ENCODE assay signal across 11 cellular contexts in the genomic region with DNA sequence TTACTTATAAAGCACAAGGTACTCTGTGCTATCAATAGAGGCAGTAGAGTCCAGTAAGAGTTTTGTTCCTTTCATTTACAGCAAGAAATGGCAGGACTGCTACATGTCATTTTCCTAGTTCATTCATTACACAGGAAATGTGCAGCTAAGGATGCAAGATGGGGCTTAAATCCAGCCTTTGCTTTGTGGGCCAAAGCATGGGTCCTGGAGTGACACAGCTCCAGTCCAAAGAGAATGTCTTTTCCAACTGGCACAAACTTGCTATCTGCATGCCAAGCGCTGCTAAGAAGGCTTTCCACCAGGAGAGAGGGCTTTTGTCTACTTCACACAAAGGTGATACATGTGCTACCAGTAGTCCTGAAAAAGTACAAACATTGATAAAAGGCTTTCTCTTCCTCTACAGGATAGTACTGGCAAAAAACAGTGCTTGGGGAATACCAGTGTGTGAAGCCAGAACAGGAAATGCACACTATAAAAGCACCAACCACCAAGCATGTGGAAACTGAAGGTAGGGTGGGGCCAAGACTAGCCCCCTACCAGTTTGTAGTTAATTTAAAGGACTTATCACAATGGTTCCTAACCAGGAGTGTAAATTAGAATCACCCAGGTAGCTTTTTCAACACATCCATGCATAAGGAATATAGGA.
DNase-seq lines count a peak whose midpoint lies in the region; ATAC-seq and TF ChIP-seq lines count a peak whose summit lies in the region.
"Had no signal": no experiment of that assay in that cellular context is flagged by ENCODE, and none has a peak within 500 bp of the region (broad histone marks: within the 10 kb centered on the region; RNA-seq: fewer than 3 reads in every experiment).

No MANE protein-coding gene starts in this region.

- peaks cover 11% of the 10 kb centered on the region for H3K36me3 Mint-ChIP-seq in activated T-helper 1 cell treated with anti-CD3 and anti-CD28 coated beads, Interleukin-12 subunit alpha, Interleukin-12 subunit beta, Interleukin-2, Interleukin-4 antibody, amounts not matched to agents 30 ng/mL and 10 ng/mL and 1 ng/mL, durations not matched to agents 14 hours and 24 hours and 36 hours (ENCODE audit: low read depth)
- peaks cover 0 to 32% (median 3%) of the 10 kb centered on the region in 3 donors for H3K36me3 Mint-ChIP-seq in naive thymus-derived CD8-positive, alpha-beta T cell

- DNase-seq in DMS53 (lab: John Stamatoyannopoulos, UW) (peak; percentile 10), DMS53 treated with DMSO at 0.1 percent for 48 hours (lab: John Stamatoyannopoulos, UW; ENCODE audit: unreplicated experiment) (no peak), BE2C (no peak), DMS79 treated with DMSO at 0.1 percent for 48 hours (lab: John Stamatoyannopoulos, UW) (no peak), HuH-7.5 (ENCODE audit: low spot score) (no peak)
- DNase-seq in activated T-helper 1 cell treated with anti-CD3 and anti-CD28 coated beads, Interleukin-12 subunit alpha, Interleukin-12 subunit beta, Interleukin-2, Interleukin-4 antibody, amounts not matched to agents 30 ng/mL and 10 ng/mL and 1 ng/mL, durations not matched to agents 14 hours and 24 hours and 36 hours (ENCODE audit: low spot score) = no peak
- DNase-seq in naive thymus-derived CD8-positive, alpha-beta T cell = no peak
- DNase-seq: NCI-H1436 treated with DMSO at 0.1 percent for 48 hours, SHP77 treated with DMSO at 0.1 percent for 48 hours had no signal

- no peaks in the 10 kb centered on the region for H3K9me3 Mint-ChIP-seq in activated T-helper 1 cell treated with anti-CD3 and anti-CD28 coated beads, Interleukin-12 subunit alpha, Interleukin-12 subunit beta, Interleukin-2, Interleukin-4 antibody, amounts not matched to agents 30 ng/mL and 10 ng/mL and 1 ng/mL, durations not matched to agents 14 hours and 24 hours and 36 hours
- H3K9me3 Mint-ChIP-seq in naive thymus-derived CD8-positive, alpha-beta T cell = no peaks in the 10 kb centered on the region
- H3K9me3 Mint-ChIP-seq: activated naive CD4-positive, alpha-beta T cell treated with anti-CD3 and anti-CD28 coated beads, Interleukin-2, amount 50 U/mL, for 72 hours had no signal

- H3K36me3 ChIP-seq in BE2C = peaks cover 4% of the 10 kb centered on the region

- H3K27ac Mint-ChIP-seq in activated T-helper 1 cell treated with anti-CD3 and anti-CD28 coated beads, Interleukin-12 subunit alpha, Interleukin-12 subunit beta, Interleukin-2, Interleukin-4 antibody, amounts not matched to agents 30 ng/mL and 10 ng/mL and 1 ng/mL, durations not matched to agents 14 hours and 24 hours and 36 hours = peak overlapping the region; percentile 14
- H3K27ac Mint-ChIP-seq in naive thymus-derived CD8-positive, alpha-beta T cell = peak overlapping the region; percentile 13 to 88 (median 62)

- H3K4me3 ChIP-seq in BE2C (ENCODE audit: low read depth, low read length) = no peak overlapping the region

- no peaks in the 10 kb centered on the region for H3K27me3 ChIP-seq in BE2C

- H3K4me1 Mint-ChIP-seq in activated T-helper 1 cell treated with anti-CD3 and anti-CD28 coated beads, Interleukin-12 subunit alpha, Interleukin-12 subunit beta, Interleukin-2, Interleukin-4 antibody, amounts not matched to agents 30 ng/mL and 10 ng/mL and 1 ng/mL, durations not matched to agents 14 hours and 24 hours and 36 hours (ENCODE audit: low read depth) = peaks cover 53% of the 10 kb centered on the region
- peaks cover 16 to 83% (median 51%) of the 10 kb centered on the region in 4 donors for H3K4me1 Mint-ChIP-seq in naive thymus-derived CD8-positive, alpha-beta T cell

- peak; percentile 61 for ATAC-seq in HG03095 (IDR thresholded peaks at IDR 0.05; ENCODE audit: unreplicated experiment)
- peak; percentile 69 to 75 for ATAC-seq in naive thymus-derived CD8-positive, alpha-beta T cell

- no peaks in the 10 kb centered on the region; the same call in 1 of the 2 replicates for H3K4me1 ChIP-seq in BE2C

- intact Hi-C loops in activated T-helper 1 cell treated with anti-CD3 and anti-CD28 coated beads, Interleukin-12 subunit alpha, Interleukin-12 subunit beta, Interleukin-2, Interleukin-4 antibody, amounts not matched to agents 30 ng/mL and 10 ng/mL and 1 ng/mL, durations not matched to agents 14 hours and 24 hours and 36 hours (cut with micrococcal nuclease) = no loop called here

- H3K27me3 Mint-ChIP-seq in activated T-helper 1 cell treated with anti-CD3 and anti-CD28 coated beads, Interleukin-12 subunit alpha, Interleukin-12 subunit beta, Interleukin-2, Interleukin-4 antibody, amounts not matched to agents 30 ng/mL and 10 ng/mL and 1 ng/mL, durations not matched to agents 14 hours and 24 hours and 36 hours (ENCODE audit: insufficient read depth) = no peaks in the 10 kb centered on the region
- no peaks in the 10 kb centered on the region for H3K27me3 Mint-ChIP-seq in naive thymus-derived CD8-positive, alpha-beta T cell

- POLR2A ChIA-PET in naive thymus-derived CD8-positive, alpha-beta T cell (lab: Charles Lee) = interaction anchor here (0.6 to 1.4 kb wide), 5 partner anchors 8 to 75 kb away, joined by 3 to 4 read pairs (median 3); no protein-coding TSS in a partner anchor

- TF ChIP-seq CTCF in BE2C (IDR thresholded peaks at IDR 0.05; ENCODE audit: low read depth, low read length) = no peak

- H3K9me3 ChIP-seq in BE2C = no peaks in the 10 kb centered on the region

- H3K4me3 Mint-ChIP-seq in activated T-helper 1 cell treated with anti-CD3 and anti-CD28 coated beads, Interleukin-12 subunit alpha, Interleukin-12 subunit beta, Interleukin-2, Interleukin-4 antibody, amounts not matched to agents 30 ng/mL and 10 ng/mL and 1 ng/mL, durations not matched to agents 14 hours and 24 hours and 36 hours = no peak overlapping the region
- H3K4me3 Mint-ChIP-seq in naive thymus-derived CD8-positive, alpha-beta T cell = peak overlapping the region in 9 of 10 donors; percentile 14 to 57 (median 41)
